In the genomic region with DNA sequence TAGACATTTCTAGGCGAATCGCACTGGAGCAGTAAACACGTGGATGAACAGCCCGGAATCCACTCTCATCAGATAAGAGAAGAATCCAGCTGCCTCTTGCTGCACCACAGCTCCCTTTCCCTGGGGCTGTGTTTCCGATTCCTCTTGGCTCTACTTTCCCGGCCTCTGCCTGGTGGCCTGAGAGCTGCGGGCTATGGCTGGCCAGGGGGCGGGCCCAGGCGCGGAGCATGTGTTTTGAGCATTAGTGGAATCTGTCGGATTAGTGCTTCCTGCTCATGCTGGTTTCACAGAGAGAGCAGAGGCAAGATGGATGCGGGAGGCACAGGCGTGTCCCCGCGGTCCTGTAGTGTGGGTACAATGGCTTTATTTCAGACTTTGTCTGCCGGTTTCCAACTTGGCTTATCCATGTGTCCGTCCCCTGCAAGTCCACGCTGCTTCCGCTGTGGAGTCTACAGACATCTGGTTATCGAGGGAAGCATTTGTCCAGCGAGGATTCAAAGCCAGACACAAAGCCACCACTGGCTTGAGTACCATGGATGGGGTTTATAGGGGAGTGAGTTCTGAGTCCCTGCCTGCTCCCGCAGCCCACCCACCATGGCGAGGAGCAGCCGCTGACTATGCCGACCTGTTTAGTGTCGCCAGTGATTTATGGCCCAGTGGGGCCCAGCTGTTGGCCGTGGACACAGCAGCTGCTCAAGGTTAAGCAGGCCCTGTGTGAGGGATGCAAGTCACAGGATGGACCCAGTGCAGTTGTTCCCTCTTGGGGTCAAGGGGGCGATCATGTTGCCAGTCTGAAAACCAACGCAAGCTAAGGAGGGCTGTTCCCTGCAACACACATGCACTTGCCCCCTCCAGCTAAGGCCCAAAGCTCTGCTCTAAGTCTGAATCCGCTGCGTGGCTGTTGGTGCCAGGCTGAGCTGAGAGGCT, we compare ENCODE assay signal across 9 cellular contexts. TPM values are rescaled to one million over a fixed set of nuclear protein-coding genes. Genes with fewer than 3 reads are reported as not detected.
DNase-seq lines count a peak whose midpoint lies in the region; ATAC-seq, FAIRE-seq and TF ChIP-seq lines count a peak whose summit lies in the region.
"Had no signal": no experiment of that assay in that cellular context is flagged by ENCODE, and none has a peak within 500 bp of the region (broad histone marks: within the 10 kb centered on the region; RNA-seq: fewer than 3 reads in every experiment).

No MANE protein-coding gene starts in this region.

- H3K27me3 ChIP-seq in pancreas, result no peaks in the 10 kb centered on the region

- peak overlapping the region; percentile 85 for H3K27ac Mint-ChIP-seq in glutamatergic neuron (ENCODE audit: unreplicated experiment)
- H3K27ac Mint-ChIP-seq in activated CD4-positive, alpha-beta T cell treated with anti-CD3 and anti-CD28 coated beads for 36 hours, result no peak overlapping the region

- H3K36me3 ChIP-seq in pancreas, result no peaks in the 10 kb centered on the region

- DNase-seq in COLO668 (lab: John Stamatoyannopoulos, UW; ENCODE audit: unreplicated experiment) (peak; percentile 68), SHP77 treated with DMSO at 0.1 percent for 48 hours (lab: John Stamatoyannopoulos, UW) (peak; percentile 48), glutamatergic neuron (peak; percentile 72), pancreas (peak; percentile 34 to 61 (median 53)), NCI-H128 (lab: John Stamatoyannopoulos, UW; ENCODE audit: unreplicated experiment) (no peak)
- no peak for DNase-seq in activated CD4-positive, alpha-beta T cell treated with anti-CD3 and anti-CD28 coated beads for 36 hours
- no peak for DNase-seq in activated T-cell treated with anti-CD3 and anti-CD28 coated beads, Interleukin-2, amount 50 U/mL, for 48 hours

- no peak for FAIRE-seq in pancreas (lab: Jason Lieb, UNC)
- FAIRE-seq: GM18507 had no signal

- H3K4me1 Mint-ChIP-seq in glutamatergic neuron (ENCODE audit: low read depth, unreplicated experiment), result peaks cover 6% of the 10 kb centered on the region
- peaks cover 12% of the 10 kb centered on the region for H3K4me1 Mint-ChIP-seq in activated CD4-positive, alpha-beta T cell treated with anti-CD3 and anti-CD28 coated beads for 36 hours

- H3K4me3 Mint-ChIP-seq in glutamatergic neuron (ENCODE audit: unreplicated experiment), result peak overlapping the region; percentile 25
- H3K4me3 Mint-ChIP-seq in activated CD4-positive, alpha-beta T cell treated with anti-CD3 and anti-CD28 coated beads for 36 hours, result no peak overlapping the region

- peak overlapping the region in 1 of 4 donors; percentile 33 for H3K27ac ChIP-seq in pancreas

- no peaks in the 10 kb centered on the region for H3K9me3 ChIP-seq in pancreas

- H3K27me3 Mint-ChIP-seq in glutamatergic neuron (ENCODE audit: unreplicated experiment), result peaks cover 3% of the 10 kb centered on the region
- no peaks in the 10 kb centered on the region for H3K27me3 Mint-ChIP-seq in activated CD4-positive, alpha-beta T cell treated with anti-CD3 and anti-CD28 coated beads for 36 hours

- CTCF ChIA-PET in activated CD4-positive, alpha-beta T cell treated with anti-CD3 and anti-CD28 coated beads for 36 hours (lab: Charles Lee), result no interaction called here

- 48 to 49% methylated on average over 31 of the region's 31 CpGs for WGBS in pancreas, 2 donors

- peak overlapping the region in 1 of 4 donors; percentile 3 for H3K4me3 ChIP-seq in pancreas

- peak; percentile 64 to 96 (median 90) for ATAC-seq in pancreas
- no peak for ATAC-seq in activated CD4-positive, alpha-beta T cell treated with anti-CD3 and anti-CD28 coated beads for 36 hours
- ATAC-seq in GM19023 (IDR thresholded peaks at IDR 0.05; ENCODE audit: unreplicated experiment), result no peak

- H3K4me1 ChIP-seq in pancreas, result no peaks in the 10 kb centered on the region

- no peaks in the 10 kb centered on the region for H3K9me3 Mint-ChIP-seq in glutamatergic neuron (ENCODE audit: unreplicated experiment)
- no peaks in the 10 kb centered on the region for H3K9me3 Mint-ChIP-seq in activated CD4-positive, alpha-beta T cell treated with anti-CD3 and anti-CD28 coated beads for 36 hours (ENCODE audit: low read depth)

- intact Hi-C loops in pancreas (cut with DNase I), result no loop called here
- intact Hi-C loops in activated CD4-positive, alpha-beta T cell treated with anti-CD3 and anti-CD28 coated beads for 36 hours (cut with DNase I, micrococcal nuclease), result no loop called here

- no peaks in the 10 kb centered on the region for H3K36me3 Mint-ChIP-seq in glutamatergic neuron (ENCODE audit: unreplicated experiment)
- no peaks in the 10 kb centered on the region for H3K36me3 Mint-ChIP-seq in activated CD4-positive, alpha-beta T cell treated with anti-CD3 and anti-CD28 coated beads for 36 hours (ENCODE audit: low read depth)

- TF ChIP-seq CTCF in glutamatergic neuron (IDR thresholded peaks at IDR 0.05; ENCODE audit: partially characterized antibody, unreplicated experiment) (no peak), pancreas (IDR thresholded peaks at IDR 0.05) (no peak)

- POLR2A ChIA-PET in activated CD4-positive, alpha-beta T cell treated with anti-CD3 and anti-CD28 coated beads for 36 hours (lab: Charles Lee), result interaction anchor here (0.5 kb wide), 1 partner anchor 31 kb away, joined by 8 read pairs; no protein-coding TSS in a partner anchor

RNA-seq across cellular contexts. Expression of a gene that starts 43.3 kb away (rescaled TPM):
- total RNA-seq in glutamatergic neuron (ENCODE audit: unreplicated experiment) (127 TPM), pancreas (10 to 100 TPM; 19.3 to 39.7 (median 24.9) TPM)
- polyA plus RNA-seq in pancreas, result 10 to 100 TPM in 1 of 2 donors, 1 to 10 TPM in 1; 10.0 to 17.5 TPM
- 10 to 100 TPM; 40.5 to 61.2 TPM for total RNA-seq in activated CD4-positive, alpha-beta T cell treated with anti-CD3 and anti-CD28 coated beads for 36 hours

Comparison
In these comparisons a context has a peak if more than half of its experiments do, and no peak if none do; other contexts are left out.
1. DNase-seq: peak in COLO668 (single experiment), SHP77 treated with DMSO at 0.1 percent for 48 hours (single experiment), glutamatergic neuron (single experiment) and pancreas (6 of 6); none in activated CD4-positive, alpha-beta T cell treated with anti-CD3 and anti-CD28 coated beads for 36 hours (single experiment), NCI-H128 (single experiment) and activated T-cell treated with anti-CD3 and anti-CD28 coated beads, Interleukin-2, amount 50 U/mL, for 48 hours (0 of 2).
2. ATAC-seq: peak in pancreas (4 of 4); none in activated CD4-positive, alpha-beta T cell treated with anti-CD3 and anti-CD28 coated beads for 36 hours (single experiment) and GM19023 (single experiment).